23 cellular contexts compared by ENCODE assay signal in the genomic region with DNA sequence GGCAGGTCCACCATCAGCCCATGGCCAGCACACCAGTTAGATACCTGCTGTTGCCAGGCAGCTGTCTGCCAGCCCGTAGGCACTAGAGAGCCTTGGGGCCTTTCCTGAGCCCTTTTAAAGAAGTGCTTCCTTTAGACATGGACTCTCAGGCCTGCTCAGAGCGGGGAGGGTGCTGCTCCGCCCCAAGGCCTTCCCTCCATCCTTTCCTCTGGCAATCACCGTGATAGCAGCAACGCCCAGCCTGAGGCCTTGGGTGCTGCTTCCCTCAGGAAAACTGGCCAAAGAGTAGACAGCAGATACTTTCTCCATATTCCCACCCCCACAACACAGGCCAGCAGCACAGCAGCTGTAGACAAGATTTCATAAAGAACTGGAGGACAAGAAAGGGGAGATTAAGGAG. TPM values are rescaled to one million over a fixed set of nuclear protein-coding genes. Genes with fewer than 3 reads are reported as not detected.
DNase-seq lines count a peak whose midpoint lies in the region; ATAC-seq and TF ChIP-seq lines count a peak whose summit lies in the region.
"Had no signal": no experiment of that assay in that cellular context is flagged by ENCODE, and none has a peak within 500 bp of the region (broad histone marks: within the 10 kb centered on the region; RNA-seq: fewer than 3 reads in every experiment).

No MANE protein-coding gene starts in this region.

- no peaks in the 10 kb centered on the region for H3K36me3 ChIP-seq in naive thymus-derived CD4-positive, alpha-beta T cell (ENCODE audit: control insufficient read depth in 2 of 3, insufficient read depth in 3 of 3, low read length in 3 of 3)
- H3K36me3 ChIP-seq: BE2C had no signal

- H3K9me3 ChIP-seq in naive thymus-derived CD4-positive, alpha-beta T cell (ENCODE audit: control insufficient read depth in 2 of 3, low read length in 3 of 3) = no peaks in the 10 kb centered on the region
- H3K9me3 ChIP-seq: BE2C, SK-N-SH had no signal

- H3K9me3 Mint-ChIP-seq in chondrocyte (ENCODE audit: low read depth) = no peaks in the 10 kb centered on the region
- H3K9me3 Mint-ChIP-seq in naive thymus-derived CD4-positive, alpha-beta T cell = no peaks in the 10 kb centered on the region
- H3K9me3 Mint-ChIP-seq: CD14-positive monocyte; CD8-positive, alpha-beta memory T cell; GM23338; H9; HFFc6 had no signal

- H3K27ac Mint-ChIP-seq in chondrocyte (ENCODE audit: unreplicated experiment) = no peak overlapping the region
- H3K27ac Mint-ChIP-seq in naive thymus-derived CD4-positive, alpha-beta T cell = no peak overlapping the region
- H3K27ac Mint-ChIP-seq: CD14-positive monocyte; CD8-positive, alpha-beta memory T cell; GM23338; HFFc6 had no signal

- no peak overlapping the region for H3K4me3 ChIP-seq in naive thymus-derived CD4-positive, alpha-beta T cell (ENCODE audit: low read length)
- H3K4me3 ChIP-seq: GM23338 had no signal

- H3K27me3 ChIP-seq in naive thymus-derived CD4-positive, alpha-beta T cell (ENCODE audit: control insufficient read depth in 2 of 2, insufficient read depth in 2 of 2, low read length in 2 of 2) = no peaks in the 10 kb centered on the region
- H3K27me3 ChIP-seq: BE2C had no signal

- TF ChIP-seq CTCF in chondrocyte (IDR thresholded peaks at IDR 0.05) = no peak

- H3K27ac ChIP-seq in naive thymus-derived CD4-positive, alpha-beta T cell (ENCODE audit: low read depth, low read length) = no peak overlapping the region

- POLR2A ChIA-PET in naive thymus-derived CD4-positive, alpha-beta T cell (lab: Charles Lee) = no interaction called here

- CTCF ChIA-PET in naive thymus-derived CD4-positive, alpha-beta T cell (lab: Charles Lee) = no interaction called here

- H3K4me1 Mint-ChIP-seq in chondrocyte (ENCODE audit: low read depth) = peaks cover 20% of the 10 kb centered on the region
- H3K4me1 Mint-ChIP-seq in naive thymus-derived CD4-positive, alpha-beta T cell = no peaks in the 10 kb centered on the region
- H3K4me1 Mint-ChIP-seq: CD14-positive monocyte; CD8-positive, alpha-beta memory T cell had no signal

- intact Hi-C loops in naive thymus-derived CD4-positive, alpha-beta T cell (cut with micrococcal nuclease) = no loop called here

- DNase-seq in NCI-H1417 (lab: John Stamatoyannopoulos, UW) (peak in 2 of 3 experiments; percentile 15 to 52), NCI-H1417 treated with DMSO at 0.1 percent for 48 hours (lab: John Stamatoyannopoulos, UW) (no peak), NCI-H146 (lab: John Stamatoyannopoulos, UW) (peak; percentile 92), chondrocyte (ENCODE audit: low spot score) (peak; percentile 42), HCEC 1CT (no peak), GF-D8 (lab: John Stamatoyannopoulos, UW) (no peak)
- no peak for DNase-seq in naive thymus-derived CD4-positive, alpha-beta T cell
- DNase-seq: 8988T; ACHN; BE2C; CD8-positive, alpha-beta memory T cell; DMS153; H9; HFFc6; KG1; MM.1S; NCI-H187 treated with DMSO at 0.1 percent for 48 hours; NCI-H2171 treated with DMSO at 0.1 percent for 48 hours; SIG-M5; SK-N-SH had no signal

- no peak overlapping the region for H3K4me3 Mint-ChIP-seq in chondrocyte (ENCODE audit: unreplicated experiment)
- H3K4me3 Mint-ChIP-seq in naive thymus-derived CD4-positive, alpha-beta T cell = no peak overlapping the region
- H3K4me3 Mint-ChIP-seq: CD14-positive monocyte; CD8-positive, alpha-beta memory T cell; GM23338; H9; HFFc6 had no signal

- peak; percentile 16 for ATAC-seq in naive thymus-derived CD4-positive, alpha-beta T cell
- ATAC-seq in GM19351 (IDR thresholded peaks at IDR 0.05; ENCODE audit: unreplicated experiment) = no peak
- ATAC-seq: GM23338 had no signal

- H3K27me3 Mint-ChIP-seq in chondrocyte (ENCODE audit: low read depth) = no peaks in the 10 kb centered on the region
- H3K27me3 Mint-ChIP-seq in naive thymus-derived CD4-positive, alpha-beta T cell = peaks cover 0 to 1% (median 0%) of the 10 kb centered on the region in 5 donors
- H3K27me3 Mint-ChIP-seq: CD8-positive, alpha-beta memory T cell had no signal

- no peaks in the 10 kb centered on the region for H3K36me3 Mint-ChIP-seq in chondrocyte (ENCODE audit: low read depth)
- H3K36me3 Mint-ChIP-seq in naive thymus-derived CD4-positive, alpha-beta T cell = no peaks in the 10 kb centered on the region
- H3K36me3 Mint-ChIP-seq: CD14-positive monocyte; CD8-positive, alpha-beta memory T cell had no signal

- H3K4me1 ChIP-seq in naive thymus-derived CD4-positive, alpha-beta T cell (ENCODE audit: control insufficient read depth in 2 of 2, insufficient read depth in 2 of 2, low read length in 2 of 2) = no peaks in the 10 kb centered on the region
- H3K4me1 ChIP-seq: BE2C had no signal

RNA-seq across cellular contexts. Expression of a gene that starts 22.3 kb away (rescaled TPM):
- not detected in 3 replicates for total RNA-seq in chondrocyte
- total RNA-seq in naive thymus-derived CD4-positive, alpha-beta T cell = not detected
- polyA plus RNA-seq in naive thymus-derived CD4-positive, alpha-beta T cell = not detected
- total RNA-seq: CD8-positive, alpha-beta memory T cell; HFFc6 had no signal
- polyA plus RNA-seq: CD14-positive monocyte; CD8-positive, alpha-beta memory T cell; SK-N-SH had no signal

RNA-seq across cellular contexts. Expression of a gene that starts 42.7 kb away (rescaled TPM):
- total RNA-seq in chondrocyte = 44.6 to 151 TPM (median 46.6 TPM) in 3 replicates
- 1 to 10 TPM in 1 of 5 experiments, under 1 TPM in 4; 0.10 to 1.9 (median 0.16) TPM for total RNA-seq in naive thymus-derived CD4-positive, alpha-beta T cell
- polyA plus RNA-seq in naive thymus-derived CD4-positive, alpha-beta T cell = not detected

Comparison
In these comparisons a context has a peak if more than half of its experiments do, and no peak if none do; other contexts are left out.
1. DNase-seq: peak in NCI-H1417 (2 of 3), NCI-H146 (single experiment) and chondrocyte (single experiment); none in NCI-H1417 treated with DMSO at 0.1 percent for 48 hours (single experiment), naive thymus-derived CD4-positive, alpha-beta T cell (0 of 9), HCEC 1CT (single experiment) and GF-D8 (single experiment).
2. RNA of a gene that starts 42.7 kb away (total RNA-seq): 44.6 to 151 TPM in chondrocyte; 0.10 to 1.9 TPM in naive thymus-derived CD4-positive, alpha-beta T cell; every median in the first group is over 10 times any median in the second.